Comparison of ENCODE assay signal across 20 cellular contexts in the genomic region with DNA sequence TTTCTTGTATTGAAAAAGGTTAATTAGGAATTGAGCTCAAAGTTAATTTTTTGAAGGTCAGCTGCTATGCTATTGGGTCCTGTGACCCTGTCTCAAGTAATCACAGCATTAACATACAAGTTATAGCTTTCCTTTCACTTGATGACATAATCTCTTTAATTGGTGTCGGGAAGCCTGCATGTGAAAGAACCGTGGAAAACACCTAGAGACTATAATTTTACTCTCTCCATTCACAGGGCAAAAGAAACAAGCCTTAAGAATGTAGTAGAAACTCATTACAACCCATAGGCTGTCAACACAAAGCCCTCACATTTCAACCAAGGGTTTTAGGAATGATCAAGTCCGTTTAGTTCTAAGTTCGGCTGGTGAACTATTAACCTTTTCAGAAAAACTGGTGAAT.
"Had no signal": no experiment of that assay in that cellular context is flagged by ENCODE, and none has a peak within 500 bp of the region (broad histone marks: within the 10 kb centered on the region; RNA-seq: fewer than 3 reads in every experiment).

No MANE protein-coding gene starts in this region.

- H3K4me1 ChIP-seq: foreskin keratinocyte, lower lobe of right lung, thyroid gland, upper lobe of left lung, uterus had no signal

- H3K9me3 ChIP-seq: left ventricle myocardium inferior, lower lobe of right lung, ovary, thyroid gland, upper lobe of left lung, uterus had no signal

- H3K27me3 ChIP-seq: ovary, thyroid gland, upper lobe of left lung, uterus had no signal

- H3K36me3 ChIP-seq: left ventricle myocardium inferior, lower lobe of right lung, ovary, thyroid gland, upper lobe of left lung, uterus had no signal

- H3K27ac ChIP-seq: foreskin keratinocyte, left ventricle myocardium inferior, lower lobe of right lung, ovary, thyroid gland, upper lobe of left lung, uterus had no signal

- H3K4me3 ChIP-seq: left ventricle myocardium inferior, lower lobe of right lung, ovary, smooth muscle cell, thyroid gland, upper lobe of left lung, uterus had no signal

- H3K4me2 ChIP-seq: smooth muscle cell had no signal

- FAIRE-seq: endothelial cell of umbilical vein, kidney had no signal

- DNase-seq: dermis blood vessel endothelial cell; endodermal cell; erythroblast; foreskin keratinocyte; immature natural killer cell; kidney; left cardiac atrium; left ventricle myocardium inferior; lower lobe of right lung; natural killer cell; nucleus accumbens; ovary; right cardiac atrium; stimulated activated CD4-positive, alpha-beta T cell treated with anti-CD3 and anti-CD28 coated beads, Interleukin-2, amount 100 ng/mL, for 48 hours; stimulated activated naive CD4-positive, alpha-beta T cell treated with Interleukin-2 at 50 U/mL for 16 hours; thyroid gland; upper lobe of left lung; uterus had no signal
